Comparison of ENCODE assay signal across 8 cellular contexts in the genomic region with DNA sequence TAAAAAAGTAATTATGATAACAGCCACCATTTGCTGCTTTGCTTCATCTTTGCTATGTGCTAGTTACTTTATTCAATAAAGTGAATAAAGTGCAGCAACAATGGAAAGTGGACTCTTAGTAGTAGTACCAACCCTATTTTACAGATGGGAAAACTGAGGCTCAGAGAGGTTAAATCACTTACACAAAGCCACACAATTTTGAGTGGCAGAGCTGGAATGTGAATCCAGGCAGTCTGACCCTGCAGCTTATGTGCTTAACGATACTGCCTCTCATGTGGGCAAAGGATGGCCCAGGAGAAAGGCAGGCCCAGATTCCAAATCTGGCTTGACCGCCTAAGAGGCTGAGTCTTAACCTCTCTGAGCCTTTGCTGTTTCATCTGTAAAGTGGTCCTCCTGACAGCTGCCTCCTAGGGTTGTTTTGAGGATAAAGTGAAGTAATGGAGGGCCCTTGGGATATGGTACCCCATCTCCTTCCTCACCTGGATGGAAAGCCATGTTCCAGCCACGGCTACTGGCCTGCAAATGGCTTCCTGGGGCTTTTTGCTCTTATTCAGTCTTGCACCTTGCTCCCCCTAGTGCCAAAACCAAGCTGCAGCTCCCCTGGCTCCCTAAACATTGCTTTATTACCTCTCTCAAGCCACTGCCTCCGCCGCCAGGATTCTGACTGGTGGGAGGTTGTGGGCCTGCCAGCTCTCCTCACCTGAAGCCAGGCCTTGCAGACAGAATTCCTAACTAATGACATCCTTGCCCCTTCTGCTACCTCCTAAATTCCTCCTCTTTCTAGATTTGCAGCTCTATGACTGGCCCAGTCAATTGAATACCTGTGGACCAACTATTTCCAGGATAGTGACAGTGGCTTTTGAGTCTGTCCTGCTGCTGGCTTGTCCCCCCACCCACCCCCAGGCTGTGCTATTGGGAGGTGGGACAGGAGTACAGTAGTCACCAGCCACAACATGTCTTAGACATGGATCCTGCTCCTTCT.
A peak's percentile ranks its signal among the peaks of the same experiment; 100 is the strongest.
DNase-seq lines count a peak whose midpoint lies in the region; ATAC-seq and TF ChIP-seq lines count a peak whose summit lies in the region.

No MANE protein-coding gene starts in this region.

- H3K27ac ChIP-seq in stomach = no peak overlapping the region

- peak; percentile 58 for DNase-seq in AG08396 (ENCODE audit: low spot score)
- DNase-seq in NCI-H2227 treated with DMSO at 0.1 percent for 48 hours (lab: John Stamatoyannopoulos, UW) = peak; percentile 38
- DNase-seq in activated CD4-positive, alpha-beta T cell treated with anti-CD3 and anti-CD28 coated beads for 4 hours = peak; percentile 65 to 66
- DNase-seq in choroid plexus epithelial cell (ENCODE audit: low read depth) = peak; percentile 88
- DNase-seq in myocyte (ENCODE audit: low read depth) = peak; percentile 53
- peak; percentile 42 for DNase-seq in stomach

- no peak for TF ChIP-seq POLR2A in stomach (IDR thresholded peaks at IDR 0.05)

- no peaks in the 10 kb centered on the region for H3K9me3 ChIP-seq in stomach

- intact Hi-C loops in stomach (cut with DNase I; ENCODE audit: low total_unique reads) = no loop called here

- no peaks in the 10 kb centered on the region for H3K4me1 ChIP-seq in stomach

- WGBS in stomach, 5 donors = 63 to 70% (median 66%) methylated on average over 5 of the region's 5 CpGs

- TF ChIP-seq CTCF in choroid plexus epithelial cell (conservative IDR thresholded peaks at IDR 0.05; ENCODE audit: low read depth, low read length) = peak; percentile 96
- TF ChIP-seq CTCF in stomach (IDR thresholded peaks at IDR 0.05) = peak in 4 of 7 experiments; percentile 26 to 46 (median 34)

- TF ChIP-seq EP300 in stomach (IDR thresholded peaks at IDR 0.05) = no peak

- ATAC-seq in GM19035 (IDR thresholded peaks at IDR 0.05; ENCODE audit: unreplicated experiment) (peak; percentile 65), HG02678 (IDR thresholded peaks at IDR 0.05; ENCODE audit: unreplicated experiment) (no peak)

- H3K4me3 ChIP-seq in choroid plexus epithelial cell (ENCODE audit: low read depth, low read length) (no peak overlapping the region), stomach (no peak overlapping the region)

- H3K27me3 ChIP-seq in stomach = no peaks in the 10 kb centered on the region

- H3K36me3 ChIP-seq in stomach = no peaks in the 10 kb centered on the region

Comparison
In these comparisons a context has a peak if more than half of its experiments do, and no peak if none do; other contexts are left out.
1. DNase-seq: peak in every context shown above with its lines; median percentile 88 in choroid plexus epithelial cell; 66 in activated CD4-positive, alpha-beta T cell treated with anti-CD3 and anti-CD28 coated beads for 4 hours; 58 in AG08396; 53 in myocyte; 42 in stomach; 38 in NCI-H2227 treated with DMSO at 0.1 percent for 48 hours.